Comparison of ENCODE assay signal across 7 cellular contexts in genomic region chr1:203267347-203267846, GRCh38. TPM values are rescaled to one million over a fixed set of nuclear protein-coding genes. Genes with fewer than 3 reads are reported as not detected.
DNase-seq lines count a peak whose midpoint lies in the region; FAIRE-seq and TF ChIP-seq lines count a peak whose summit lies in the region.

No MANE protein-coding gene starts in this region.

- H4K20me1 ChIP-seq in OCI-LY7 (ENCODE audit: insufficient read depth, low read length), result no peaks in the 10 kb centered on the region

- DNase-seq in GM18507 (ENCODE audit: extremely low spot score, insufficient read length, low read depth) (no peak), OCI-LY7 (ENCODE audit: low spot score) (peak; percentile 87), activated T-cell treated with anti-CD3 and anti-CD28 coated beads for 4 hours (peak; percentile 82), epithelial cell of proximal tubule (ENCODE audit: low read depth) (no peak)
- DNase-seq in stimulated activated CD8-positive, alpha-beta memory T cell treated with anti-CD3 and anti-CD28 coated beads, Interleukin-4, amount 100 ng/mL, for 24 hours (ENCODE audit: low read depth), result peak; percentile 60

- CTCF ChIA-PET in OCI-LY7 (lab: Charles Lee; ENCODE audit: unreplicated experiment), result interaction anchor here (0.6 to 1.7 kb wide), 9 partner anchors 13 to 221 kb away, joined by 3 to 21 read pairs (median 4); no protein-coding TSS in a partner anchor

- no peaks in the 10 kb centered on the region for H3K27me3 ChIP-seq in mononuclear cell (ENCODE audit: insufficient read depth, low read length)

- FAIRE-seq in GM18507 (lab: Jason Lieb, UNC), result peak; percentile 70

- no TSS peak for BruUV-seq in OCI-LY7 (replicated peaks; lab: Mats Ljungman, UMichigan)

- peak overlapping the region; percentile 73 to 96 (median 93) for H3K27ac Mint-ChIP-seq in IgD-negative memory B cell

- H3K4me1 ChIP-seq in OCI-LY7 (ENCODE audit: insufficient read depth, low read length, poor library complexity, severe bottlenecking) (peaks cover 81% of the 10 kb centered on the region), mononuclear cell (ENCODE audit: insufficient read depth, low read length) (peaks cover 27% of the 10 kb centered on the region)

- TF ChIP-seq CTCF in OCI-LY7 (conservative IDR thresholded peaks at IDR 0.05; ENCODE audit: low read length) (peak; percentile 98), epithelial cell of proximal tubule (conservative IDR thresholded peaks at IDR 0.05; ENCODE audit: low read depth, low read length) (peak; percentile 98)

- peaks cover 1% of the 10 kb centered on the region for H3K27me3 Mint-ChIP-seq in IgD-negative memory B cell

- POLR2A ChIA-PET in OCI-LY7 (lab: Charles Lee), result interaction anchor here (0.7 to 0.9 kb wide), 4 partner anchors 10 to 50 kb away, joined by 3 read pairs; no protein-coding TSS in a partner anchor

- peaks cover 19 to 26% (median 19%) of the 10 kb centered on the region in 3 donors for H3K4me1 Mint-ChIP-seq in IgD-negative memory B cell

- H3K36me3 Mint-ChIP-seq in IgD-negative memory B cell, result no peaks in the 10 kb centered on the region

- intact Hi-C loops in OCI-LY7 (cut with micrococcal nuclease; ENCODE audit: unreplicated experiment), result loop anchor here (1.0 to 5.0 kb wide), 4 partner anchors 73 to 435 kb away; no protein-coding TSS in a partner anchor

- no peaks in the 10 kb centered on the region for H3K9me2 ChIP-seq in OCI-LY7 (ENCODE audit: insufficient read depth, low read length)

- H3K79me2 ChIP-seq in OCI-LY7 (ENCODE audit: insufficient read depth, low read depth, low read length), result no peaks in the 10 kb centered on the region

- H3K4me3 ChIP-seq in OCI-LY7 (ENCODE audit: low read depth, low read length, poor library complexity, severe bottlenecking) (peak overlapping the region; percentile 33), epithelial cell of proximal tubule (ENCODE audit: low read depth, low read length) (peak overlapping the region; percentile 61), mononuclear cell (ENCODE audit: low read length) (peak overlapping the region; percentile 46)

- H3K27ac ChIP-seq in OCI-LY7 (ENCODE audit: low read depth, low read length, poor library complexity, severe bottlenecking), result no peak overlapping the region

- peak overlapping the region; percentile 80 to 96 (median 91) for H3K4me3 Mint-ChIP-seq in IgD-negative memory B cell

- H3K9me3 Mint-ChIP-seq in IgD-negative memory B cell, result no peaks in the 10 kb centered on the region

- H3K9me3 ChIP-seq in OCI-LY7 (ENCODE audit: low read length) (no peaks in the 10 kb centered on the region), mononuclear cell (ENCODE audit: low read depth, low read length) (no peaks in the 10 kb centered on the region)

- peak overlapping the region; percentile 67 for H3K4me2 ChIP-seq in OCI-LY7 (ENCODE audit: low read length)

- no peaks in the 10 kb centered on the region for H3K36me3 ChIP-seq in OCI-LY7 (ENCODE audit: insufficient read depth, low read length)

- peak overlapping the region; percentile 61; the same call in 1 of the 2 replicates for H2AFZ ChIP-seq in OCI-LY7 (ENCODE audit: low read length)

RNA-seq across cellular contexts. Expression of gene BTG2, which starts 37.9 kb away (rescaled TPM):
- 202 TPM for polyA plus RNA-seq in IgD-negative memory B cell
- 146 and 156 TPM in 2 replicates for total RNA-seq in OCI-LY7 (2014; rRNA removed; shearing (Covaris generic))
- 99.5 and 102 TPM in 2 replicates for total RNA-seq in OCI-LY7 (2022)
- 9.1 and 22.7 TPM in 2 replicates for total RNA-seq in epithelial cell of proximal tubule
- 842 TPM for total RNA-seq in mononuclear cell

RNA-seq across cellular contexts. Expression of gene CHIT1, which starts 37.9 kb away (rescaled TPM):
- 0.75 TPM for polyA plus RNA-seq in IgD-negative memory B cell
- 1.9 TPM in 2 replicates for total RNA-seq in OCI-LY7 (2014; rRNA removed; shearing (Covaris generic))
- total RNA-seq in OCI-LY7 (2022) (3.6 and 4.6 TPM in 2 replicates), epithelial cell of proximal tubule (not detected in 2 replicates), mononuclear cell (0.42 TPM)

Comparison
In these comparisons a context has a peak if more than half of its experiments do, and no peak if none do; other contexts are left out.
1. DNase-seq: peak in OCI-LY7 (single experiment), activated T-cell treated with anti-CD3 and anti-CD28 coated beads for 4 hours (single experiment) and stimulated activated CD8-positive, alpha-beta memory T cell treated with anti-CD3 and anti-CD28 coated beads, Interleukin-4, amount 100 ng/mL, for 24 hours (single experiment); none in GM18507 (single experiment) and epithelial cell of proximal tubule (single experiment).
2. Peak in every context shown above with its lines, with median percentiles within 50 percentile points of each other: H3K4me3 ChIP-seq.